8 cellular contexts compared by ENCODE assay signal in genomic region chr10:99619090-99619800, GRCh38. TPM values are rescaled to one million over a fixed set of nuclear protein-coding genes. Genes with fewer than 3 reads are reported as not detected.
A peak's percentile ranks its signal among the peaks of the same experiment; 100 is the strongest.
DNase-seq lines count a peak whose midpoint lies in the region; ATAC-seq and TF ChIP-seq lines count a peak whose summit lies in the region.

No MANE protein-coding gene starts in this region.

- H3K4me1 Mint-ChIP-seq in HFFc6 (ENCODE audit: low read depth) = peaks cover 42% of the 10 kb centered on the region
- H3K4me1 Mint-ChIP-seq in activated T-helper 2 cell treated with anti-CD3 and anti-CD28 coated beads, Interferon-gamma antibody, Interleukin-2, Interleukin-4, amounts not matched to agents 10 μg/mL and 5 μg/mL and 100 μg/mL, durations not matched to agents 14 hours and 24 hours and 36 hours (ENCODE audit: low read depth) = peaks cover 49% of the 10 kb centered on the region
- H3K4me1 Mint-ChIP-seq in stimulated activated effector memory CD8-positive, alpha-beta T cell treated with anti-CD3 and anti-CD28 coated beads, Interleukin-12 subunit alpha, Interleukin-12 subunit beta, amount 100 ng/mL, for 72 hours = peaks cover 61% of the 10 kb centered on the region

- no peak for DNase-seq in BE2C
- DNase-seq in HFFc6 = no peak
- no peak for DNase-seq in activated T-helper 2 cell treated with anti-CD3 and anti-CD28 coated beads, Interferon-gamma antibody, Interleukin-2, Interleukin-4, amounts not matched to agents 10 μg/mL and 5 μg/mL and 100 μg/mL, durations not matched to agents 14 hours and 24 hours and 36 hours (ENCODE audit: low spot score)
- DNase-seq in iPS DF 6.9 (ENCODE audit: low read depth, low spot score) = no peak
- no peak for DNase-seq in stimulated activated effector memory CD8-positive, alpha-beta T cell treated with anti-CD3 and anti-CD28 coated beads, Interleukin-12 subunit alpha, Interleukin-12 subunit beta, amount 100 ng/mL, for 72 hours (ENCODE audit: low spot score in 2 of 2)
- no peak for DNase-seq in NCI-H1694 (lab: John Stamatoyannopoulos, UW)
- no peak for DNase-seq in COLO829 (ENCODE audit: low spot score)

- H3K4me1 ChIP-seq in BE2C = no peaks in the 10 kb centered on the region
- no peaks in the 10 kb centered on the region for H3K4me1 ChIP-seq in iPS DF 6.9 (ENCODE audit: control insufficient read depth, insufficient read depth, low read length)

- H3K27ac ChIP-seq in iPS DF 6.9 (ENCODE audit: low read length) = no peak overlapping the region

- no peak for ATAC-seq in stimulated activated effector memory CD8-positive, alpha-beta T cell treated with anti-CD3 and anti-CD28 coated beads, Interleukin-12 subunit alpha, Interleukin-12 subunit beta, amount 100 ng/mL, for 72 hours
- no peak for ATAC-seq in HG02938 (IDR thresholded peaks at IDR 0.05; ENCODE audit: unreplicated experiment)

- no peaks in the 10 kb centered on the region for H3K27me3 Mint-ChIP-seq in HFFc6 (ENCODE audit: insufficient read depth)
- no peaks in the 10 kb centered on the region for H3K27me3 Mint-ChIP-seq in activated T-helper 2 cell treated with anti-CD3 and anti-CD28 coated beads, Interferon-gamma antibody, Interleukin-2, Interleukin-4, amounts not matched to agents 10 μg/mL and 5 μg/mL and 100 μg/mL, durations not matched to agents 14 hours and 24 hours and 36 hours (ENCODE audit: low read depth)

- TF ChIP-seq CTCF in BE2C (IDR thresholded peaks at IDR 0.05; ENCODE audit: low read depth, low read length) = no peak
- no peak for TF ChIP-seq CTCF in HFFc6 (IDR thresholded peaks at IDR 0.05)

- H3K27me3 ChIP-seq in BE2C (no peaks in the 10 kb centered on the region), iPS DF 6.9 (ENCODE audit: control insufficient read depth, insufficient read depth, low read length) (no peaks in the 10 kb centered on the region)

- peak overlapping the region; percentile 61 for H3K27ac Mint-ChIP-seq in HFFc6
- peak overlapping the region; percentile 83 for H3K27ac Mint-ChIP-seq in activated T-helper 2 cell treated with anti-CD3 and anti-CD28 coated beads, Interferon-gamma antibody, Interleukin-2, Interleukin-4, amounts not matched to agents 10 μg/mL and 5 μg/mL and 100 μg/mL, durations not matched to agents 14 hours and 24 hours and 36 hours
- H3K27ac Mint-ChIP-seq in stimulated activated effector memory CD8-positive, alpha-beta T cell treated with anti-CD3 and anti-CD28 coated beads, Interleukin-12 subunit alpha, Interleukin-12 subunit beta, amount 100 ng/mL, for 72 hours = peak overlapping the region; percentile 59

- 100% methylated on average over 2 of the region's 9 CpGs for WGBS in iPS DF 6.9 (ENCODE audit: insufficient coverage, insufficient read length)

- H3K4me3 ChIP-seq in BE2C (ENCODE audit: low read depth, low read length) (peak overlapping the region; percentile 95), iPS DF 6.9 (ENCODE audit: low read length) (peak overlapping the region; percentile 78; the same call in 1 of the 2 replicates)

- H3K4me3 Mint-ChIP-seq in HFFc6 = peak overlapping the region; percentile 91
- peak overlapping the region; percentile 90 for H3K4me3 Mint-ChIP-seq in activated T-helper 2 cell treated with anti-CD3 and anti-CD28 coated beads, Interferon-gamma antibody, Interleukin-2, Interleukin-4, amounts not matched to agents 10 μg/mL and 5 μg/mL and 100 μg/mL, durations not matched to agents 14 hours and 24 hours and 36 hours (ENCODE audit: low read depth)
- H3K4me3 Mint-ChIP-seq in stimulated activated effector memory CD8-positive, alpha-beta T cell treated with anti-CD3 and anti-CD28 coated beads, Interleukin-12 subunit alpha, Interleukin-12 subunit beta, amount 100 ng/mL, for 72 hours = peak overlapping the region; percentile 69

- peaks cover 6% of the 10 kb centered on the region; the same call in 1 of the 2 replicates for H3K9me3 Mint-ChIP-seq in HFFc6
- H3K9me3 Mint-ChIP-seq in activated T-helper 2 cell treated with anti-CD3 and anti-CD28 coated beads, Interferon-gamma antibody, Interleukin-2, Interleukin-4, amounts not matched to agents 10 μg/mL and 5 μg/mL and 100 μg/mL, durations not matched to agents 14 hours and 24 hours and 36 hours = no peaks in the 10 kb centered on the region
- no peaks in the 10 kb centered on the region for H3K9me3 Mint-ChIP-seq in stimulated activated effector memory CD8-positive, alpha-beta T cell treated with anti-CD3 and anti-CD28 coated beads, Interleukin-12 subunit alpha, Interleukin-12 subunit beta, amount 100 ng/mL, for 72 hours

- H3K9me3 ChIP-seq in BE2C = no peaks in the 10 kb centered on the region
- H3K9me3 ChIP-seq in iPS DF 6.9 (ENCODE audit: control insufficient read depth, insufficient read depth, low read length) = no peaks in the 10 kb centered on the region

- intact Hi-C loops in activated T-helper 2 cell treated with anti-CD3 and anti-CD28 coated beads, Interferon-gamma antibody, Interleukin-2, Interleukin-4, amounts not matched to agents 10 μg/mL and 5 μg/mL and 100 μg/mL, durations not matched to agents 14 hours and 24 hours and 36 hours (cut with micrococcal nuclease) = loop anchor here (5.0 kb wide), 1 partner anchor 93 kb away; no protein-coding TSS in a partner anchor

- peaks cover 24% of the 10 kb centered on the region for H3K36me3 Mint-ChIP-seq in HFFc6 (ENCODE audit: low read depth)
- H3K36me3 Mint-ChIP-seq in activated T-helper 2 cell treated with anti-CD3 and anti-CD28 coated beads, Interferon-gamma antibody, Interleukin-2, Interleukin-4, amounts not matched to agents 10 μg/mL and 5 μg/mL and 100 μg/mL, durations not matched to agents 14 hours and 24 hours and 36 hours (ENCODE audit: low read depth) = peaks cover 26% of the 10 kb centered on the region
- peaks cover 42% of the 10 kb centered on the region for H3K36me3 Mint-ChIP-seq in stimulated activated effector memory CD8-positive, alpha-beta T cell treated with anti-CD3 and anti-CD28 coated beads, Interleukin-12 subunit alpha, Interleukin-12 subunit beta, amount 100 ng/mL, for 72 hours

- no peaks in the 10 kb centered on the region for H3K36me3 ChIP-seq in BE2C
- H3K36me3 ChIP-seq in iPS DF 6.9 (ENCODE audit: control insufficient read depth, insufficient read depth, low read length) = no peaks in the 10 kb centered on the region

RNA-seq across cellular contexts. Expression of gene SLC25A28, which starts 1.0 kb away (rescaled TPM):
- polyA plus RNA-seq in BE2C (2012; ENCODE audit: insufficient read depth, insufficient read length, low read depth) = 51.6 TPM
- 10 to 100 TPM; 18.3 to 23.9 (median 21.2) TPM for total RNA-seq in HFFc6 (2021; fragmentation: NEBNext Ultra II Directional; extraction: Animal tissue kit (Norgen Biotek cat#: 25700))
- total RNA-seq in activated T-helper 2 cell treated with anti-CD3 and anti-CD28 coated beads, Interferon-gamma antibody, Interleukin-2, Interleukin-4, amounts not matched to agents 10 μg/mL and 5 μg/mL and 100 μg/mL, durations not matched to agents 14 hours and 24 hours and 36 hours = 45.0 and 46.5 TPM in 2 replicates

RNA-seq across cellular contexts. Expression of gene ENTPD7, which starts 40.1 kb away (rescaled TPM):
- polyA plus RNA-seq in BE2C (2012; ENCODE audit: insufficient read depth, insufficient read length, low read depth) = 2.1 TPM
- total RNA-seq in HFFc6 (2021; fragmentation: NEBNext Ultra II Directional; extraction: Animal tissue kit (Norgen Biotek cat#: 25700)) = 10 to 100 TPM; 11.1 to 17.0 (median 13.6) TPM
- total RNA-seq in activated T-helper 2 cell treated with anti-CD3 and anti-CD28 coated beads, Interferon-gamma antibody, Interleukin-2, Interleukin-4, amounts not matched to agents 10 μg/mL and 5 μg/mL and 100 μg/mL, durations not matched to agents 14 hours and 24 hours and 36 hours = 7.5 and 8.2 TPM in 2 replicates
